Comparison of ENCODE assay signal across 9 cellular contexts in the genomic region with DNA sequence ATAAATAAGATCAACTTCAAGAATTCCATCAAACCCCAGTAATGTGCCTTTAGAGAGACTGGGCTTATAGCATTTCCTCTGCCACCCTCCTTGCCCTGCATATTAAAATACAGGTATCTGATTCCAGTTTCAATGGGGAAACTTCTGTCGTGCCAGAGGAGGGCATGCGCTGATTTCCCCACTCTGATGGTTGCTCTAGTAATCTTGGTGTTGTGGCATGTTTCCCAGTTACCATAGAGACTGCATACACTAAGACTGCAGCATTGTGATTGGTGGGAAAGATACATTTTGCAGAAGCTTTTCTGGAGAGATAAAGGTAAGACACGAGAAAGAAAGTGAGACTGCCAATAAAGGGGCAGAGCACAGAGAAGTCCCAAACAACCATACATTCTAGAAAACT.
DNase-seq lines count a peak whose midpoint lies in the region; ATAC-seq, FAIRE-seq and TF ChIP-seq lines count a peak whose summit lies in the region.
"Had no signal": no experiment of that assay in that cellular context is flagged by ENCODE, and none has a peak within 500 bp of the region (broad histone marks: within the 10 kb centered on the region; RNA-seq: fewer than 3 reads in every experiment).

No MANE protein-coding gene starts in this region.

- DNase-seq in Right ventricle myocardium inferior (ENCODE audit: missing footprints): no peak
- no peak for DNase-seq in cardiac septum (ENCODE audit: low spot score)
- peak; percentile 65 for DNase-seq in epithelial cell of esophagus (ENCODE audit: low read depth)
- DNase-seq in pancreas: peak in 2 of 6 donors; percentile 13 to 29
- no peak for DNase-seq in left colon
- DNase-seq in colonic mucosa: no peak
- DNase-seq in GOT3 (lab: John Stamatoyannopoulos, UW): no peak

- TF ChIP-seq CTCF in epithelial cell of esophagus (IDR thresholded peaks at IDR 0.05; ENCODE audit: insufficient read depth, low read depth, low read length, missing control alignments): no peak
- no peak for TF ChIP-seq CTCF in pancreas (IDR thresholded peaks at IDR 0.05)
- no peak for TF ChIP-seq CTCF in colonic mucosa (IDR thresholded peaks at IDR 0.05)

- no peaks in the 10 kb centered on the region for H3K27me3 ChIP-seq in pancreas
- no peaks in the 10 kb centered on the region for H3K27me3 ChIP-seq in colonic mucosa

- WGBS in pancreas, 2 donors: 16 to 27% methylated on average over 3 of the region's 3 CpGs

- H3K9me3 ChIP-seq in pancreas (no peaks in the 10 kb centered on the region), colonic mucosa (no peaks in the 10 kb centered on the region)

- no peaks in the 10 kb centered on the region for H3K36me3 ChIP-seq in pancreas
- no peaks in the 10 kb centered on the region for H3K36me3 ChIP-seq in colonic mucosa

- peaks cover 0 to 3% (median 0%) of the 10 kb centered on the region in 3 donors for H3K4me1 ChIP-seq in pancreas
- H3K4me1 ChIP-seq in colonic mucosa: no peaks in the 10 kb centered on the region
- H3K4me1 ChIP-seq: parathyroid adenoma had no signal

- no peak overlapping the region for H3K27ac ChIP-seq in pancreas
- no peak overlapping the region for H3K27ac ChIP-seq in colonic mucosa
- H3K27ac ChIP-seq: parathyroid adenoma had no signal

- H3K4me3 ChIP-seq in epithelial cell of esophagus (ENCODE audit: low read length) (no peak overlapping the region), pancreas (no peak overlapping the region), colonic mucosa (no peak overlapping the region)

- FAIRE-seq in pancreas (lab: Jason Lieb, UNC): no peak

- H3K9ac ChIP-seq in colonic mucosa (ENCODE audit: low read depth in 2 of 2, low read length in 2 of 2): no peak overlapping the region
- H3K9ac ChIP-seq: parathyroid adenoma had no signal

- intact Hi-C loops in Right ventricle myocardium inferior (cut with DNase I) (loop anchor here (10.0 kb wide), 1 partner anchor 55 kb away; no protein-coding TSS in a partner anchor), cardiac septum (cut with DNase I) (no loop called here), pancreas (cut with DNase I) (no loop called here), left colon (cut with DNase I, micrococcal nuclease) (no loop called here), colonic mucosa (cut with DNase I) (no loop called here)

- ATAC-seq in Right ventricle myocardium inferior (peak; percentile 73), HG03575 (IDR thresholded peaks at IDR 0.05; ENCODE audit: extremely low read depth, insufficient number of reproducible peaks, low FRiP score, unreplicated experiment) (peak; percentile 82), pancreas (peak; percentile 81 to 89 (median 89)), left colon (no peak)
